In genomic region chr19:43467730-43468129, GRCh38 we compare ENCODE assay signal across 13 cellular contexts. TPM values are rescaled to one million over a fixed set of nuclear protein-coding genes. Genes with fewer than 3 reads are reported as not detected.
DNase-seq lines count a peak whose midpoint lies in the region; ATAC-seq and TF ChIP-seq lines count a peak whose summit lies in the region.
"Had no signal": no experiment of that assay in that cellular context is flagged by ENCODE, and none has a peak within 500 bp of the region (broad histone marks: within the 10 kb centered on the region; RNA-seq: fewer than 3 reads in every experiment).

No MANE protein-coding gene starts in this region.

- H4K5ac ChIP-seq in IMR-90 (ENCODE audit: low read depth, low read length): 0 out of 2 replicates have a peak overlapping the region, but pooled peaks have one; percentile 44

- intact Hi-C loops in CD4-positive, alpha-beta T cell (cut with DNase I, micrococcal nuclease): loop anchor here (1.0 to 10.0 kb wide), 2 partner anchors 28 to 287 kb away; partner anchors contain the start of gene SMG9 (in 1 of the 2)
- intact Hi-C loops in IMR-90 (cut with micrococcal nuclease) (no loop called here), testis (cut with DNase I; ENCODE audit: low total_unique reads) (no loop called here)

- peaks cover 69% of the 10 kb centered on the region for H3K4me1 Mint-ChIP-seq in CD4-positive, alpha-beta T cell (ENCODE audit: low read depth)

- in situ Hi-C loops in IMR-90 (cut with MboI; ENCODE audit: low sequenced_read_pairs) (no loop called here), astrocyte of the spinal cord (cut with HindIII; ENCODE audit: low sequenced_read_pairs) (no loop called here)

- H3K36me3 Mint-ChIP-seq in CD4-positive, alpha-beta T cell (ENCODE audit: low read depth): peaks cover 11% of the 10 kb centered on the region

- no peak for TF ChIP-seq RAD21 in IMR-90 (IDR thresholded peaks at IDR 0.05; ENCODE audit: low read length)

- H2AFZ ChIP-seq in IMR-90 (replicated peaks; ENCODE audit: low read length, poor library complexity): no peak overlapping the region
- H2AFZ ChIP-seq in hepatocyte: no peak overlapping the region

- H3K4me2 ChIP-seq in IMR-90 (ENCODE audit: low read depth, low read length) (peak overlapping the region; percentile 46), hepatocyte (no peak overlapping the region)

- H3K4me1 ChIP-seq in IMR-90 (ENCODE audit: control insufficient read depth, insufficient read depth, low read length) (peaks cover 18% of the 10 kb centered on the region), hepatocyte (ENCODE audit: insufficient read depth) (no peaks in the 10 kb centered on the region), testis (peaks cover 2% of the 10 kb centered on the region)

- H3K27ac ChIP-seq in CD4-positive, alpha-beta T cell (ENCODE audit: low read depth, low read length): peak overlapping the region; percentile 84
- H3K27ac ChIP-seq in IMR-90 (ENCODE audit: insufficient read depth, low read length) (peak overlapping the region; percentile 14; the same call in 1 of the 2 replicates), hepatocyte (peak overlapping the region; percentile 42), testis (no peak overlapping the region)
- H3K27ac ChIP-seq: ascending aorta, left ventricle myocardium inferior, psoas muscle had no signal

- peak overlapping the region; percentile 12 for H3K4me3 Mint-ChIP-seq in CD4-positive, alpha-beta T cell

- no peaks in the 10 kb centered on the region for H3K36me3 ChIP-seq in IMR-90 (ENCODE audit: control insufficient read depth, insufficient read depth, low read length)
- no peaks in the 10 kb centered on the region for H3K36me3 ChIP-seq in hepatocyte (replicated peaks; ENCODE audit: insufficient read depth, low read depth)
- H3K36me3 ChIP-seq in testis (ENCODE audit: low read depth, missing control alignments): no peaks in the 10 kb centered on the region
- H3K36me3 ChIP-seq: ascending aorta, left ventricle myocardium inferior had no signal

- POLR2A ChIA-PET in CD4-positive, alpha-beta T cell (lab: Charles Lee): interaction anchor here (2.0 kb wide), 1 partner anchor 37 kb away, joined by 12 read pairs; the partner anchor contains the start of gene PHLDB3
- POLR2A ChIA-PET in IMR-90 (lab: Charles Lee; ENCODE audit: unreplicated experiment): no interaction called here

- CTCF ChIA-PET in CD4-positive, alpha-beta T cell (lab: Charles Lee): interaction anchor here (0.7 to 1.2 kb wide), 2 partner anchors 29 to 35 kb away, joined by 3 to 4 read pairs; no protein-coding TSS in a partner anchor
- CTCF ChIA-PET in IMR-90 (lab: Yijun Ruan, JAX): no interaction called here

- no peaks in the 10 kb centered on the region for H3K9me3 ChIP-seq in CD4-positive, alpha-beta T cell (ENCODE audit: control insufficient read depth, low read length)
- H3K9me3 ChIP-seq in IMR-90 (ENCODE audit: control insufficient read depth, insufficient read depth, low read length) (no peaks in the 10 kb centered on the region), hepatocyte (ENCODE audit: low read depth) (no peaks in the 10 kb centered on the region), testis (no peaks in the 10 kb centered on the region)
- H3K9me3 ChIP-seq: ascending aorta, left ventricle myocardium inferior, psoas muscle had no signal

- no peaks in the 10 kb centered on the region for H3K27me3 Mint-ChIP-seq in CD4-positive, alpha-beta T cell

- 80% methylated on average over 1 of the region's 4 CpGs; no CpG with 5 or more reads in 1 of the 2 experiments for WGBS in IMR-90 (ENCODE audit: extremely low coverage in 2 of 2, insufficient read length in 1 of 2), 2 experiments
- WGBS in hepatocyte (ENCODE audit: low lambda C conversion rate, missing lambda C conversion rate): 92% methylated on average over 4 of the region's 4 CpGs
- WGBS in testis, 2 donors: 90 to 92% methylated on average over 4 of the region's 4 CpGs

- no peaks in the 10 kb centered on the region for H3K27me3 ChIP-seq in CD4-positive, alpha-beta T cell (ENCODE audit: control insufficient read depth, insufficient read depth, low read length)
- H3K27me3 ChIP-seq in IMR-90 (ENCODE audit: control insufficient read depth, insufficient read depth, low read length) (no peaks in the 10 kb centered on the region), hepatocyte (no peaks in the 10 kb centered on the region), testis (no peaks in the 10 kb centered on the region)
- H3K27me3 ChIP-seq: ascending aorta had no signal

- H4K20me1 ChIP-seq in IMR-90 (ENCODE audit: insufficient read depth, low read length): no peaks in the 10 kb centered on the region
- H4K20me1 ChIP-seq in hepatocyte (ENCODE audit: insufficient read depth, poor library complexity, severe bottlenecking): no peaks in the 10 kb centered on the region

- H3K9me3 Mint-ChIP-seq in CD4-positive, alpha-beta T cell: no peaks in the 10 kb centered on the region

- H3K9me1 ChIP-seq in IMR-90 (ENCODE audit: insufficient read depth, low read length): peaks cover 12% of the 10 kb centered on the region

- ATAC-seq in CD4-positive, alpha-beta T cell (ENCODE audit: poor library complexity): no peak
- ATAC-seq in IMR-90 (ENCODE audit: low read depth) (no peak), GM21528 (IDR thresholded peaks at IDR 0.05; ENCODE audit: low FRiP score, unreplicated experiment) (no peak)
- ATAC-seq: psoas muscle had no signal

- H2BK20ac ChIP-seq in IMR-90 (ENCODE audit: low read depth, low read length): peak overlapping the region; percentile 78; the same call in 1 of the 2 replicates

- no TSS peak for BruUV-seq in IMR-90 (replicated peaks; lab: Mats Ljungman, UMichigan)

- no peak overlapping the region; the same call in 1 of the 2 replicates for H3K14ac ChIP-seq in IMR-90 (replicated peaks; ENCODE audit: low read depth, low read length)

- no peak overlapping the region for H2AK9ac ChIP-seq in IMR-90 (replicated peaks; ENCODE audit: low read depth, low read length, poor library complexity)

- peak overlapping the region; percentile 60; the same call in 1 of the 2 replicates for H3K18ac ChIP-seq in IMR-90 (ENCODE audit: low read depth, low read length)

- peak overlapping the region; percentile 79 for H3K4ac ChIP-seq in IMR-90 (ENCODE audit: low read depth, low read length)

- peak overlapping the region; percentile 48 for H2BK5ac ChIP-seq in IMR-90 (ENCODE audit: low read depth, low read length, poor library complexity, severe bottlenecking)

- peak overlapping the region; percentile 16 to 69; a peak in 2 of 4 replicates for H4K8ac ChIP-seq in IMR-90 (ENCODE audit: low read depth in 2 of 2, low read length in 2 of 2)

- TF ChIP-seq POLR2A in IMR-90 (IDR thresholded peaks at IDR 0.05; ENCODE audit: low read depth, low read length): no peak
- no peak for TF ChIP-seq POLR2A in testis (IDR thresholded peaks at IDR 0.05)

- H3K4me3 ChIP-seq in IMR-90 (ENCODE audit: insufficient read depth, low read depth, low read length) (no peak overlapping the region), astrocyte of the spinal cord (ENCODE audit: low read depth, low read length) (no peak overlapping the region), hepatocyte (no peak overlapping the region), testis (no peak overlapping the region)
- H3K4me3 ChIP-seq: ascending aorta, left ventricle myocardium inferior, psoas muscle had no signal

- dilution Hi-C loops in IMR-90 (cut with HindIII; ENCODE audit: low sequenced_read_pairs, unreplicated experiment): no loop called here

- 0 out of 3 replicates have a peak overlapping the region, but pooled peaks have one; percentile 42 for H2BK15ac ChIP-seq in IMR-90 (ENCODE audit: low read depth, low read length)

- H3K79me2 ChIP-seq in hepatocyte: no peaks in the 10 kb centered on the region

- TF ChIP-seq CTCF in CD4-positive, alpha-beta T cell (IDR thresholded peaks at IDR 0.05): no peak
- TF ChIP-seq CTCF in IMR-90 (conservative IDR thresholded peaks at IDR 0.05; ENCODE audit: low read depth, low read length) (no peak), astrocyte of the spinal cord (IDR thresholded peaks at IDR 0.05; ENCODE audit: low read depth, low read length) (no peak), hepatocyte (IDR thresholded peaks at IDR 0.05; ENCODE audit: poor library complexity) (no peak), testis (IDR thresholded peaks at IDR 0.05) (no peak)

- no peak overlapping the region for H3K23ac ChIP-seq in IMR-90 (ENCODE audit: low read depth, low read length)

- peak overlapping the region; percentile 89 for H2AK5ac ChIP-seq in IMR-90 (ENCODE audit: low read depth, low read length)

- H2BK120ac ChIP-seq in IMR-90 (ENCODE audit: low read depth, low read length): peak overlapping the region; percentile 56

- peak overlapping the region; percentile 92 for H3K27ac Mint-ChIP-seq in CD4-positive, alpha-beta T cell

- H4K91ac ChIP-seq in IMR-90 (ENCODE audit: insufficient read depth, low read depth, low read length): no peak overlapping the region

- H3K9me2 ChIP-seq in hepatocyte (replicated peaks; ENCODE audit: insufficient read depth): no peaks in the 10 kb centered on the region

- H3K56ac ChIP-seq in IMR-90 (ENCODE audit: extremely low read depth, insufficient read depth, low read length): no peak overlapping the region

- DNase-seq in CD4-positive, alpha-beta T cell: no peak
- peak; percentile 70 for DNase-seq in IMR-90
- peak; percentile 19 for DNase-seq in astrocyte of the spinal cord (ENCODE audit: low read depth, low spot score)
- DNase-seq in hepatocyte (ENCODE audit: low spot score): no peak
- DNase-seq in testis: no peak
- DNase-seq in RKO (ENCODE audit: low spot score): no peak
- DNase-seq in NCI-H510A treated with DMSO at 0.1 percent for 48 hours (lab: John Stamatoyannopoulos, UW): no peak
- DNase-seq: left ventricle myocardium inferior, NCI-H1105, psoas muscle had no signal

- H3K79me1 ChIP-seq in IMR-90 (ENCODE audit: low read depth in 1 of 2, low read length in 2 of 2): no peaks in the 10 kb centered on the region

- H3K9ac ChIP-seq in IMR-90 (ENCODE audit: low read depth, low read length): no peak overlapping the region

RNA-seq across cellular contexts. Expression of gene LYPD3, which starts 2.3 kb away (rescaled TPM):
- total RNA-seq in CD4-positive, alpha-beta T cell: 10 to 100 TPM; 35.6 to 37.3 TPM
- 0.18 TPM in 1 of 2 replicates, not detected in the other for total RNA-seq in IMR-90 (2012; rRNA removed)
- 1.1 TPM in 2 replicates for polyA plus RNA-seq in IMR-90 (2012; rRNA removed)
- polyA plus RNA-seq in IMR-90 (2012; cell fraction: cytosol; rRNA removed): 1.4 and 2.7 TPM in 2 replicates
- polyA plus RNA-seq in IMR-90 (2012; cell fraction: nucleus; rRNA removed; ENCODE audit: low replicate concordance): 9.0 and 9.4 TPM in 2 replicates
- 4.6 and 4.8 TPM in 2 replicates for total RNA-seq in hepatocyte
- polyA plus RNA-seq in hepatocyte: 13.2 and 13.5 TPM in 2 replicates
- total RNA-seq in testis: 1 to 10 TPM in 1 of 2 donors, under 1 TPM in 1; 0.71 to 1.2 TPM
- 1.3 TPM for polyA plus RNA-seq in testis (ENCODE audit: insufficient read depth, low read depth, low replicate concordance)
- total RNA-seq: ascending aorta, psoas muscle had no signal

RNA-seq across cellular contexts. Expression of gene PHLDB3, which starts 36.8 kb away (rescaled TPM):
- total RNA-seq in CD4-positive, alpha-beta T cell: 10 to 100 TPM; 75.1 to 77.4 TPM
- total RNA-seq in IMR-90 (2012; rRNA removed) (2.9 and 3.3 TPM in 2 replicates), hepatocyte (22.2 and 24.9 TPM in 2 replicates), testis (10 to 100 TPM; 27.1 to 28.3 TPM)
- polyA plus RNA-seq in IMR-90 (2012; rRNA removed) (10.6 and 12.4 TPM in 2 replicates), hepatocyte (23.4 and 29.0 TPM in 2 replicates), testis (ENCODE audit: insufficient read depth, low read depth, low replicate concordance) (62.2 TPM)
- polyA plus RNA-seq in IMR-90 (2012; cell fraction: cytosol; rRNA removed): 9.0 and 10.1 TPM in 2 replicates
- polyA plus RNA-seq in IMR-90 (2012; cell fraction: nucleus; rRNA removed; ENCODE audit: low replicate concordance): 34.5 and 54.5 TPM in 2 replicates

RNA-seq across cellular contexts. Expression of gene TEX101, which starts 53.0 kb away (rescaled TPM):
- not detected for total RNA-seq in CD4-positive, alpha-beta T cell
- total RNA-seq in IMR-90 (2012; rRNA removed) (not detected in 2 replicates), hepatocyte (not detected in 2 replicates), testis (10 to 100 TPM; 73.1 to 93.3 TPM)
- polyA plus RNA-seq in IMR-90 (2012; rRNA removed) (not detected in 2 replicates), hepatocyte (not detected in 2 replicates), testis (ENCODE audit: insufficient read depth, low read depth, low replicate concordance) (231 TPM)
- polyA plus RNA-seq in IMR-90 (2012; cell fraction: cytosol; rRNA removed): not detected in 2 replicates
- polyA plus RNA-seq in IMR-90 (2012; cell fraction: nucleus; rRNA removed; ENCODE audit: low replicate concordance): not detected in 2 replicates
- total RNA-seq: ascending aorta, frontal cortex, left ventricle myocardium inferior, psoas muscle had no signal
- polyA plus RNA-seq: psoas muscle had no signal

RNA-seq across cellular contexts. Expression of gene ETHE1, which starts 59.3 kb away (rescaled TPM):
- total RNA-seq in CD4-positive, alpha-beta T cell: 10 to 100 TPM; 20.2 to 21.7 TPM
- total RNA-seq in IMR-90 (2012; rRNA removed): 141 and 161 TPM in 2 replicates
- 233 and 249 TPM in 2 replicates for polyA plus RNA-seq in IMR-90 (2012; rRNA removed)
- polyA plus RNA-seq in IMR-90 (2012; cell fraction: cytosol; rRNA removed): 116 and 285 TPM in 2 replicates
- polyA plus RNA-seq in IMR-90 (2012; cell fraction: nucleus; rRNA removed; ENCODE audit: low replicate concordance): 66.3 and 168 TPM in 2 replicates
- 42.1 and 49.9 TPM in 2 replicates for total RNA-seq in hepatocyte
- polyA plus RNA-seq in hepatocyte: 47.0 and 65.1 TPM in 2 replicates
- 10 to 100 TPM; 11.2 to 11.5 TPM for total RNA-seq in testis
- polyA plus RNA-seq in testis (ENCODE audit: insufficient read depth, low read depth, low replicate concordance): 13.1 TPM

Comparison
In these comparisons a context has a peak if more than half of its experiments do, and no peak if none do; other contexts are left out.
1. DNase-seq: peak in IMR-90 (single experiment) and astrocyte of the spinal cord (single experiment); none in CD4-positive, alpha-beta T cell (0 of 10), hepatocyte (single experiment), testis (single experiment), RKO (single experiment) and NCI-H510A treated with DMSO at 0.1 percent for 48 hours (single experiment).
2. H3K27ac ChIP-seq: peak in CD4-positive, alpha-beta T cell (single experiment), IMR-90 (single experiment) and hepatocyte (single experiment); none in testis (0 of 2).
3. RNA of gene TEX101, which starts 53.0 kb away (total RNA-seq): 73.1 to 93.3 TPM in testis; not detected in CD4-positive, alpha-beta T cell, not detected in IMR-90 and not detected in hepatocyte; every median in the first group is over 10 times any median in the second.
4. intact Hi-C loops: an anchor here in CD4-positive, alpha-beta T cell (1.0 to 10.0 kb wide); none called in IMR-90 and testis.